ENCODE assay signal across 8 cellular contexts in the genomic region with DNA sequence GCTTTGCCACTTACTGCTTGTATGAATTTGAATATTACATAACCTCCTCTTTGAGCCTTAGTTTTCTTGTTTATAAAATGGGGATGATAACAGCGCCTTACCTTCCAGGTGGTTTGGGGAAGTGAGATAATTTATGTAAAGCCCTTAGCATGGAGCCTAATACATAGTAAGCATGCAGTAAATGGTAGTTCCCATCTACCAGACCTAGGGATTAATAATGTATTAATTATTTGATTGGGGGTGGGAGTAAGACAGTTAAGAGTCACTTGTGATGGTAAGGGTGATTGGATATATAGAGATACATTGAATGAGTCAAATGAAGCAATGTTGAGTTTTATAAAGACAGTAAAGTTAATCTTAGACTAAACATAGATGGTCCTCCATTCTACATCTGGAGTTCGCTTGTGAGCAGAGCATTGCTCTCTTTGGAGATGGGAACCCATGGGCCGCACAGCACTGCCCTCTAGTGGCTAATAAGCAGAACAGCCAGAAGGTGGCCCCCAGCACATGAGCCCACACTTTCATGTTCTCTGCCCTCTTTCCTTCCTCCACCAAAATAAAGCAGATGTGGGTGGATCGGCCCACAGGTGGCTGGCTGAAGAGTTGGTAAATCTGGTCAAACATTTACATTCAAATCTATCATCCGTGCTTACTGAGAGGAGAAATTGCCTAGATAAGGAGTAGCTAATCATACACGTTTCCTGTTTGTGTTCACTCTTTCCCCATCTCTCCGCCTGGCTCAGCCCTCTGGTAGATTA. TPM values are rescaled to one million over a fixed set of nuclear protein-coding genes. Genes with fewer than 3 reads are reported as not detected.
A peak's percentile ranks its signal among the peaks of the same experiment; 100 is the strongest.
DNase-seq lines count a peak whose midpoint lies in the region; ATAC-seq, FAIRE-seq and TF ChIP-seq lines count a peak whose summit lies in the region.

No MANE protein-coding gene starts in this region.

- H2BK12ac ChIP-seq in H1 (ENCODE audit: low read depth, low read length) = no peak overlapping the region

- no peak overlapping the region for H4K91ac ChIP-seq in H1 (replicated peaks; ENCODE audit: insufficient read length, low read length)

- H3K4me1 Mint-ChIP-seq in activated CD4-positive, alpha-beta memory T cell treated with anti-CD3 and anti-CD28 coated beads, Interleukin-2, amount 10 ng/mL, durations not matched to agents 7 days and 5 days = peaks cover 29% of the 10 kb centered on the region
- H3K4me1 Mint-ChIP-seq in stimulated activated memory B cell treated with anti-CD40 and anti-IgM and Interleukin-4, amounts not matched to agents 10 μg/mL and 1 μg/mL and 100 μg/mL, for 72 hours = peaks cover 33% of the 10 kb centered on the region

- H3K18ac ChIP-seq in H1 (ENCODE audit: extremely low read depth, low read length) = no peak overlapping the region

- H4K8ac ChIP-seq in H1 (ENCODE audit: extremely low read depth, insufficient read depth, low read length) = no peak overlapping the region

- H3K9me3 Mint-ChIP-seq in activated CD4-positive, alpha-beta memory T cell treated with anti-CD3 and anti-CD28 coated beads, Interleukin-2, amount 10 ng/mL, durations not matched to agents 7 days and 5 days = no peaks in the 10 kb centered on the region
- H3K9me3 Mint-ChIP-seq in stimulated activated memory B cell treated with anti-CD40 and anti-IgM and Interleukin-4, amounts not matched to agents 10 μg/mL and 1 μg/mL and 100 μg/mL, for 72 hours = no peaks in the 10 kb centered on the region

- H3K36me3 Mint-ChIP-seq in activated CD4-positive, alpha-beta memory T cell treated with anti-CD3 and anti-CD28 coated beads, Interleukin-2, amount 10 ng/mL, durations not matched to agents 7 days and 5 days (ENCODE audit: low read depth) = peaks cover 17% of the 10 kb centered on the region
- H3K36me3 Mint-ChIP-seq in stimulated activated memory B cell treated with anti-CD40 and anti-IgM and Interleukin-4, amounts not matched to agents 10 μg/mL and 1 μg/mL and 100 μg/mL, for 72 hours = peaks cover 22% of the 10 kb centered on the region

- H2BK5ac ChIP-seq in H1 (ENCODE audit: low read depth, low read length) = no peak overlapping the region

- H2BK120ac ChIP-seq in H1 (replicated peaks; ENCODE audit: low read depth, low read length) = no peak overlapping the region

- no peak overlapping the region for H3K4ac ChIP-seq in H1 (replicated peaks; ENCODE audit: insufficient read length, low read depth, low read length)

- H3K14ac ChIP-seq in H1 (ENCODE audit: insufficient read length) = no peak overlapping the region

- no peak overlapping the region for H3K4me2 ChIP-seq in H1 (ENCODE audit: insufficient read depth in 1 of 2, low read depth in 2 of 2, low read length in 2 of 2)

- no peak for TF ChIP-seq EP300 in H1 (IDR thresholded peaks at IDR 0.05; ENCODE audit: borderline replicate concordance in 1 of 2, low read depth in 2 of 2, low read length in 2 of 2)

- H3K4me3 ChIP-seq in H1 (ENCODE audit: extremely low read depth in 1 of 4, insufficient read depth in 2 of 4, low read depth in 3 of 4, low read length in 4 of 4) (no peak overlapping the region), mucosa of descending colon (no peak overlapping the region)

- FAIRE-seq in H1 (lab: Jason Lieb, UNC) = peak; percentile 32

- POLR2A ChIA-PET in activated CD4-positive, alpha-beta memory T cell treated with anti-CD3 and anti-CD28 coated beads, Interleukin-2, amount 10 ng/mL, durations not matched to agents 7 days and 5 days (lab: Charles Lee) = no interaction called here
- POLR2A ChIA-PET in H1 (lab: Charles Lee; ENCODE audit: partially characterized antibody) = no interaction called here

- no peak overlapping the region for H3K27ac ChIP-seq in H1 (ENCODE audit: low read depth, low read length)

- H3K27me3 ChIP-seq in H1 (replicated peaks in 1 of 4; ENCODE audit: control insufficient read depth in 3 of 4, extremely low read depth in 1 of 4, insufficient read depth in 3 of 4, low read length in 3 of 4) = no peaks in the 10 kb centered on the region

- TF ChIP-seq CTCF in H1 (IDR thresholded peaks at IDR 0.05; ENCODE audit: control extremely low read depth in 1 of 3, insufficient read depth in 1 of 3, low read depth in 1 of 3, low read length in 3 of 3) (peak; percentile 94 to 97 (median 96)), mucosa of descending colon (IDR thresholded peaks at IDR 0.05) (peak; percentile 96)

- H3K27ac Mint-ChIP-seq in activated CD4-positive, alpha-beta memory T cell treated with anti-CD3 and anti-CD28 coated beads, Interleukin-2, amount 10 ng/mL, durations not matched to agents 7 days and 5 days = peak overlapping the region; percentile 51
- H3K27ac Mint-ChIP-seq in stimulated activated memory B cell treated with anti-CD40 and anti-IgM and Interleukin-4, amounts not matched to agents 10 μg/mL and 1 μg/mL and 100 μg/mL, for 72 hours = peak overlapping the region; percentile 45

- no peak overlapping the region for H3K56ac ChIP-seq in H1 (replicated peaks; ENCODE audit: insufficient read length, low read depth, low read length)

- H2AFZ ChIP-seq in H1 (ENCODE audit: low read length) = no peak overlapping the region

- H3K4me1 ChIP-seq in H1 (replicated peaks in 1 of 4; ENCODE audit: control insufficient read depth in 3 of 4, insufficient read depth in 4 of 4, low read length in 3 of 4) (peaks cover 0 to 1% (median 0%) of the 10 kb centered on the region in 4 experiments; a peak in 1 of 7 replicates), mucosa of descending colon (ENCODE audit: low read depth) (no peaks in the 10 kb centered on the region)

- no peaks in the 10 kb centered on the region for H3K23me2 ChIP-seq in H1 (ENCODE audit: low read depth, low read length)

- H2BK15ac ChIP-seq in H1 (ENCODE audit: low read length) = no peak overlapping the region

- H2AK5ac ChIP-seq in H1 (ENCODE audit: low read depth, low read length) = no peak overlapping the region

- H3K79me1 ChIP-seq in H1 (ENCODE audit: low read depth, low read length) = no peaks in the 10 kb centered on the region

- intact Hi-C loops in mucosa of descending colon (cut with DNase I, micrococcal nuclease) = loop anchor here in 1 of 2 donors (5.0 kb wide), 1 partner anchor 53 kb away; no protein-coding TSS in a partner anchor

- no peak overlapping the region for H3K9ac ChIP-seq in H1 (replicated peaks in 1 of 4; ENCODE audit: extremely low read depth in 1 of 4, low read depth in 3 of 4, low read length in 3 of 4)

- CTCF ChIA-PET in activated CD4-positive, alpha-beta memory T cell treated with anti-CD3 and anti-CD28 coated beads, Interleukin-2, amount 10 ng/mL, durations not matched to agents 7 days and 5 days (lab: Charles Lee) = interaction anchor here (0.7 to 2.2 kb wide), 22 partner anchors 8 to 166 kb away, joined by 3 to 19 read pairs (median 4); partner anchors contain the start of genes ACVR1B and NR4A1
- CTCF ChIA-PET in H1 (lab: Charles Lee; ENCODE audit: partially characterized antibody) = interaction anchor here (0.6 to 38.2 kb wide), 21 partner anchors 8 to 1262 kb away, joined by 3 to 1249 read pairs (median 4); partner anchors contain the start of gene ANKRD33

- no peaks in the 10 kb centered on the region for H3K79me2 ChIP-seq in H1 (ENCODE audit: control insufficient read depth in 1 of 2, insufficient read depth in 2 of 2, low read length in 2 of 2)

- TF ChIP-seq RAD21 in H1 (IDR thresholded peaks at IDR 0.05 in 1 of 2, conservative IDR thresholded peaks at IDR 0.05 in 1 of 2; ENCODE audit: low read depth in 2 of 2, low read length in 2 of 2) = peak; percentile 83 to 88

- DNase-seq in AG08396 (ENCODE audit: low spot score) (peak; percentile 88), NCI-H82 (lab: John Stamatoyannopoulos, UW) (peak; percentile 82), H1 (ENCODE audit: low read depth in 1 of 2, low spot score in 2 of 2) (peak in 1 of 2 experiments; percentile 66), mucosa of descending colon (peak; percentile 68 to 72 (median 69))
- peak; percentile 75 for DNase-seq in activated CD4-positive, alpha-beta memory T cell treated with anti-CD3 and anti-CD28 coated beads, Interleukin-2, amount 10 ng/mL, durations not matched to agents 7 days and 5 days

- peaks cover 3% of the 10 kb centered on the region for H3K27me3 Mint-ChIP-seq in activated CD4-positive, alpha-beta memory T cell treated with anti-CD3 and anti-CD28 coated beads, Interleukin-2, amount 10 ng/mL, durations not matched to agents 7 days and 5 days
- no peaks in the 10 kb centered on the region for H3K27me3 Mint-ChIP-seq in stimulated activated memory B cell treated with anti-CD40 and anti-IgM and Interleukin-4, amounts not matched to agents 10 μg/mL and 1 μg/mL and 100 μg/mL, for 72 hours

- WGBS in H1 (ENCODE audit: extremely low coverage in 1 of 2, insufficient coverage in 1 of 2, insufficient read length in 1 of 2, insufficient replicate concordance in 2 of 2, low coverage in 1 of 2, low lambda C conversion rate in 2 of 2, missing lambda C conversion rate in 1 of 2), 2 experiments = 56% methylated on average over 7 of the region's 7 CpGs; no CpG with 5 or more reads in 1 of the 2 experiments

- H3K4me3 Mint-ChIP-seq in activated CD4-positive, alpha-beta memory T cell treated with anti-CD3 and anti-CD28 coated beads, Interleukin-2, amount 10 ng/mL, durations not matched to agents 7 days and 5 days = no peak overlapping the region
- no peak overlapping the region for H3K4me3 Mint-ChIP-seq in stimulated activated memory B cell treated with anti-CD40 and anti-IgM and Interleukin-4, amounts not matched to agents 10 μg/mL and 1 μg/mL and 100 μg/mL, for 72 hours

- H4K20me1 ChIP-seq in H1 (replicated peaks in 1 of 2; ENCODE audit: control insufficient read depth in 1 of 2, insufficient read depth in 2 of 2, low read length in 2 of 2) = peaks cover 0 to 7% of the 10 kb centered on the region in 2 experiments

- H3K9me3 ChIP-seq in H1 (ENCODE audit: insufficient read depth in 2 of 2, low read depth in 1 of 2, low read length in 1 of 2) = no peaks in the 10 kb centered on the region
- no peaks in the 10 kb centered on the region for H3K9me3 ChIP-seq in mucosa of descending colon

- no peak overlapping the region for H3K23ac ChIP-seq in H1 (ENCODE audit: insufficient read length)

- no peak overlapping the region for H4K5ac ChIP-seq in H1 (ENCODE audit: insufficient read length, low read depth, low read length)

- H2BK20ac ChIP-seq in H1 (ENCODE audit: low read length) = no peak overlapping the region

- H3K36me3 ChIP-seq in H1 (ENCODE audit: control insufficient read depth in 2 of 4, insufficient read depth in 4 of 4, low read length in 3 of 4) = peaks cover 5 to 24% (median 19%) of the 10 kb centered on the region in 4 experiments
- peaks cover 3% of the 10 kb centered on the region for H3K36me3 ChIP-seq in mucosa of descending colon (ENCODE audit: low read depth)

- TF ChIP-seq POLR2A in H1 (IDR thresholded peaks at IDR 0.05; ENCODE audit: control extremely low read depth in 1 of 2, low read depth in 2 of 2, low read length in 2 of 2) = no peak

- ATAC-seq in GM18858 (IDR thresholded peaks at IDR 0.05; ENCODE audit: unreplicated experiment) = peak; percentile 59
- ATAC-seq in HG03442 (IDR thresholded peaks at IDR 0.05; ENCODE audit: unreplicated experiment) = peak; percentile 71
- ATAC-seq in mucosa of descending colon = peak; percentile 96
- peak; percentile 87 for ATAC-seq in stimulated activated memory B cell treated with anti-CD40 and anti-IgM and Interleukin-4, amounts not matched to agents 10 μg/mL and 1 μg/mL and 100 μg/mL, for 72 hours

RNA-seq across cellular contexts. Expression of gene TAMALIN, which starts 26.5 kb away (rescaled TPM):
- total RNA-seq in activated CD4-positive, alpha-beta memory T cell treated with anti-CD3 and anti-CD28 coated beads, Interleukin-2, amount 10 ng/mL, durations not matched to agents 7 days and 5 days = 1 to 10 TPM; 5.8 to 7.4 TPM
- total RNA-seq in H1 (2021; fragmentation: NEBNext Ultra II Directional; extraction: Animal tissue kit (Norgen Biotek cat#: 25700)) = 4.1 and 4.9 TPM in 2 replicates
- 2.6 and 3.2 TPM in 2 replicates for polyA plus RNA-seq in H1 (2011; rRNA removed)
- polyA plus RNA-seq in H1 (2011; cell fraction: cytosol; rRNA removed) = 3.5 TPM
- polyA plus RNA-seq in H1 (2011; cell fraction: nucleus; rRNA removed) = 4.6 TPM
- polyA plus RNA-seq in H1 (2012, experiment 1 of 2) = 3.1 to 5.3 TPM (median 5.1 TPM) in 4 replicates
- 7.8 TPM for polyA plus RNA-seq in H1 (2012, experiment 2 of 2)
- 2.1 TPM for polyA plus RNA-seq in H1 (2013, experiment 1 of 2)
- polyA plus RNA-seq in H1 (2013, experiment 2 of 2) = 2.2 TPM
- polyA minus RNA-seq in H1 (2011; rRNA and poly(A)+ RNA removed) = 2.1 and 5.8 TPM in 2 replicates
- polyA minus RNA-seq in H1 (2011; cell fraction: cytosol; rRNA and poly(A)+ RNA removed) = 4.4 TPM
- polyA minus RNA-seq in H1 (2011; cell fraction: nucleus; rRNA and poly(A)+ RNA removed) = 6.3 TPM
- 10 to 100 TPM in 2 of 3 donors, 1 to 10 TPM in 1; 9.4 to 19.6 (median 13.8) TPM for total RNA-seq in mucosa of descending colon

RNA-seq across cellular contexts. Expression of gene ACVR1B, which starts 28.7 kb away (rescaled TPM):
- 1 to 10 TPM; 4.5 to 5.2 TPM for total RNA-seq in activated CD4-positive, alpha-beta memory T cell treated with anti-CD3 and anti-CD28 coated beads, Interleukin-2, amount 10 ng/mL, durations not matched to agents 7 days and 5 days
- total RNA-seq in H1 (2021; fragmentation: NEBNext Ultra II Directional; extraction: Animal tissue kit (Norgen Biotek cat#: 25700)) = 13.5 and 16.0 TPM in 2 replicates
- 19.2 and 24.7 TPM in 2 replicates for polyA plus RNA-seq in H1 (2011; rRNA removed)
- polyA plus RNA-seq in H1 (2011; cell fraction: cytosol; rRNA removed) = 19.1 TPM
- 18.9 TPM for polyA plus RNA-seq in H1 (2011; cell fraction: nucleus; rRNA removed)
- 12.9 to 19.5 TPM (median 17.3 TPM) in 4 replicates for polyA plus RNA-seq in H1 (2012, experiment 1 of 2)
- polyA plus RNA-seq in H1 (2012, experiment 2 of 2) = 9.5 TPM
- polyA plus RNA-seq in H1 (2013, experiment 1 of 2) = 10.3 TPM
- polyA plus RNA-seq in H1 (2013, experiment 2 of 2) = 11.9 TPM
- polyA minus RNA-seq in H1 (2011; rRNA and poly(A)+ RNA removed) = 20.8 and 23.4 TPM in 2 replicates
- 12.9 TPM for polyA minus RNA-seq in H1 (2011; cell fraction: cytosol; rRNA and poly(A)+ RNA removed)
- 14.2 TPM for polyA minus RNA-seq in H1 (2011; cell fraction: nucleus; rRNA and poly(A)+ RNA removed)
- total RNA-seq in mucosa of descending colon = 10 to 100 TPM; 42.4 to 95.7 (median 77.3) TPM
